Comparison of ENCODE assay signal across 15 cellular contexts in the genomic region with DNA sequence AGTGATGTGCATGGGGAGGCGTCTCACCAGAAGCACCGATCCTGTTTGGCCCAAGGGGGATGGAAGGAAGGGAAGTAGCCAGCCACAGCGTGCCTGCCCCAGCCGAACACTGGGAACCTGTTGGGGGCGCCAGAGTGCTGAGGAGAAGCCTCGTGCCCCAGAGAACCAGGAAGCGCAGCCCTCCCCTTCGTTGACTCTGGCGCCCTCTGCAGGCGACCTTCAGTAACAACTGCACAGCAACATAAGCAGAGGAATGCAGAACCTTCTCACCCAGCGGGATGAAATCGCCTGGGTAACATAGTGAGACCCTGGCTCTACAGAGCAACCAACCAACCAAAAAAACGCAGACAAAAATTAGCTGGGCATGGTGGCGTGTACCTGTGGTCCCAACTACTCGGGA. TPM values are rescaled to one million over a fixed set of nuclear protein-coding genes. Genes with fewer than 3 reads are reported as not detected.
DNase-seq lines count a peak whose midpoint lies in the region; ATAC-seq and TF ChIP-seq lines count a peak whose summit lies in the region.
"Not testable (repeated sequence)": the region's sequence is repeated elsewhere in the genome, so short reads cannot be mapped to it uniquely, and the experiment has no call there.
"Had no signal": no experiment of that assay in that cellular context is flagged by ENCODE, and none has a peak within 500 bp of the region (broad histone marks: within the 10 kb centered on the region; RNA-seq: fewer than 3 reads in every experiment).

No MANE protein-coding gene starts in this region.

- not testable (repeated sequence) for H3K27ac ChIP-seq in HCT116 (ENCODE audit: low read depth, low read length); PC-9; neural progenitor cell

- intact Hi-C loops in HCT116 (cut with micrococcal nuclease); PC-9 (cut with micrococcal nuclease; ENCODE audit: unreplicated experiment): not testable (repeated sequence)

- H3K79me2 ChIP-seq in HCT116 (ENCODE audit: insufficient read depth, low read length); PC-9 (ENCODE audit: low read depth); neural progenitor cell (ENCODE audit: low read depth): not testable (repeated sequence)

- H3K4me3 ChIP-seq in HCT116 (replicated peaks in 1 of 2; ENCODE audit: low read depth in 1 of 2, low read length in 2 of 2); PC-9; neural progenitor cell: not testable (repeated sequence)

- not testable (repeated sequence) for H3K9me2 ChIP-seq in HCT116 (ENCODE audit: insufficient read depth); PC-9 (ENCODE audit: insufficient read depth)

- not testable (repeated sequence) for H3K4me1 Mint-ChIP-seq in activated naive CD8-positive, alpha-beta T cell treated with anti-CD3 and anti-CD28 coated beads, Interleukin-2, amount 10 ng/mL, durations not matched to agents 7 days and 5 days; neural progenitor cell; type B pancreatic cell (ENCODE audit: unreplicated experiment)

- peak; percentile 29 to 51 (median 31); a peak in 4 of 6 replicates for TF ChIP-seq CTCF in HCT116 (IDR thresholded peaks at IDR 0.05 in 2 of 3, conservative IDR thresholded peaks at IDR 0.05 in 1 of 3; ENCODE audit: borderline replicate concordance in 1 of 3, insufficient read depth in 1 of 3, low read depth in 2 of 3, low read length in 2 of 3)
- TF ChIP-seq CTCF in PC-9 (conservative IDR thresholded peaks at IDR 0.05), result peak; percentile 39; the same call in 1 of the 2 replicates
- peak; percentile 22 for TF ChIP-seq CTCF in neural progenitor cell (IDR thresholded peaks at IDR 0.05)
- peak; percentile 41 for TF ChIP-seq CTCF in type B pancreatic cell (conservative IDR thresholded peaks at IDR 0.05)

- H4K20me1 ChIP-seq in HCT116 (ENCODE audit: insufficient read depth); PC-9 (ENCODE audit: insufficient read depth); neural progenitor cell (ENCODE audit: low read depth): not testable (repeated sequence)

- not testable (repeated sequence) for H3F3A ChIP-seq in PC-9 (ENCODE audit: insufficient read depth, low read depth); neural progenitor cell (ENCODE audit: low read depth)

- not testable (repeated sequence) for H3K36me3 ChIP-seq in HCT116 (ENCODE audit: control insufficient read depth in 1 of 2, insufficient read depth in 2 of 2, low read length in 2 of 2); PC-9 (ENCODE audit: low read depth); neural progenitor cell

- H3K27me3 ChIP-seq in HCT116 (ENCODE audit: insufficient read depth, low read length); neural progenitor cell: not testable (repeated sequence)
- peaks cover 34% of the 10 kb centered on the region for H3K27me3 ChIP-seq in PC-9 (ENCODE audit: insufficient read depth, low read depth)

- H3K4me2 ChIP-seq in HCT116 (ENCODE audit: low read length); PC-9; neural progenitor cell: not testable (repeated sequence)

- POLR2A ChIA-PET in HCT116 (lab: Charles Lee); PC-9 (lab: Charles Lee; ENCODE audit: unreplicated experiment); activated naive CD8-positive, alpha-beta T cell treated with anti-CD3 and anti-CD28 coated beads, Interleukin-2, amount 10 ng/mL, durations not matched to agents 7 days and 5 days (lab: Charles Lee): not testable (repeated sequence)

- H2AFZ ChIP-seq in HCT116 (ENCODE audit: low read depth, low read length, poor library complexity, severe bottlenecking); PC-9; neural progenitor cell (replicated peaks): not testable (repeated sequence)

- H3K9me3 Mint-ChIP-seq in activated naive CD8-positive, alpha-beta T cell treated with anti-CD3 and anti-CD28 coated beads, Interleukin-2, amount 10 ng/mL, durations not matched to agents 7 days and 5 days; type B pancreatic cell: not testable (repeated sequence)
- H3K9me3 Mint-ChIP-seq in neural progenitor cell, result peaks cover 10% of the 10 kb centered on the region

- H3K27me3 Mint-ChIP-seq in activated naive CD8-positive, alpha-beta T cell treated with anti-CD3 and anti-CD28 coated beads, Interleukin-2, amount 10 ng/mL, durations not matched to agents 7 days and 5 days; neural progenitor cell (ENCODE audit: insufficient read depth, low read depth); type B pancreatic cell: not testable (repeated sequence)

- H3K9ac ChIP-seq in HCT116 (ENCODE audit: low read length); neural progenitor cell: not testable (repeated sequence)

- TF ChIP-seq POLR2A in HCT116 (IDR thresholded peaks at IDR 0.05; ENCODE audit: borderline replicate concordance, extremely low read depth, insufficient read depth, insufficient read length), result not testable (repeated sequence)

- TF ChIP-seq RAD21 in HCT116 (IDR thresholded peaks at IDR 0.05; ENCODE audit: low read depth), result peak; percentile 28

- not testable (repeated sequence) for H3K4me3 Mint-ChIP-seq in activated naive CD8-positive, alpha-beta T cell treated with anti-CD3 and anti-CD28 coated beads, Interleukin-2, amount 10 ng/mL, durations not matched to agents 7 days and 5 days; neural progenitor cell; type B pancreatic cell

- not testable (repeated sequence) for H3K36me3 Mint-ChIP-seq in activated naive CD8-positive, alpha-beta T cell treated with anti-CD3 and anti-CD28 coated beads, Interleukin-2, amount 10 ng/mL, durations not matched to agents 7 days and 5 days; neural progenitor cell; type B pancreatic cell

- DNase-seq in ELF-1 (ENCODE audit: low read depth, low spot score) (peak; percentile 16), HCT116 (ENCODE audit: low read depth, low spot score) (peak; percentile 6), NCI-H1694 (lab: John Stamatoyannopoulos, UW) (peak; percentile 11), PC-9 (peak in 1 of 2 experiments; percentile 4)
- DNase-seq in activated CD4-positive, alpha-beta T cell treated with anti-CD3 and anti-CD28 coated beads, Interleukin-2, amount 50 U/mL, for 48 hours, result peak; percentile 42 to 49
- DNase-seq in activated naive CD8-positive, alpha-beta T cell treated with anti-CD3 and anti-CD28 coated beads, Interleukin-2, amount 10 ng/mL, durations not matched to agents 7 days and 5 days, result peak; percentile 49
- not testable (repeated sequence) for DNase-seq in neural progenitor cell (ENCODE audit: low spot score); type B pancreatic cell (ENCODE audit: extremely low spot score, unreplicated experiment)

- H3K4me1 ChIP-seq in HCT116 (ENCODE audit: control insufficient read depth in 1 of 2, insufficient read depth in 2 of 2, low read length in 2 of 2); PC-9 (replicated peaks; ENCODE audit: insufficient read depth); neural progenitor cell: not testable (repeated sequence)

- ATAC-seq in HCT116; activated naive CD8-positive, alpha-beta T cell treated with anti-CD3 and anti-CD28 coated beads, Interleukin-2, amount 10 ng/mL, durations not matched to agents 7 days and 5 days (ENCODE audit: low read depth): not testable (repeated sequence)

- H3K27ac Mint-ChIP-seq in activated naive CD8-positive, alpha-beta T cell treated with anti-CD3 and anti-CD28 coated beads, Interleukin-2, amount 10 ng/mL, durations not matched to agents 7 days and 5 days; neural progenitor cell; type B pancreatic cell: not testable (repeated sequence)

- not testable (repeated sequence) for H3K9me3 ChIP-seq in HCT116 (ENCODE audit: control insufficient read depth in 1 of 2, insufficient read depth in 1 of 2, low read depth in 1 of 2, low read length in 2 of 2); PC-9 (ENCODE audit: insufficient read depth, low read depth); neural progenitor cell (ENCODE audit: low read depth)

- RAD21 ChIA-PET in HCT116 (lab: Charles Lee; ENCODE audit: low non-redundant PET in 1 of 2, low total read pairs in 2 of 2, uncharacterized antibody in 2 of 2, unreplicated experiment in 2 of 2), result not testable (repeated sequence)

- CTCF ChIA-PET in HCT116 (lab: Charles Lee); PC-9 (lab: Charles Lee): not testable (repeated sequence)

- BruUV-seq in HCT116 (replicated peaks; lab: Mats Ljungman, UMichigan); PC-9 (replicated peaks; lab: Mats Ljungman, UMichigan): not testable (repeated sequence)

RNA-seq across cellular contexts. Expression of a gene that starts 4.3 kb away (rescaled TPM):
- total RNA-seq in HCT116 (2021; ENCODE audit: unreplicated experiment), result not detected
- polyA plus RNA-seq in HCT116 (2012), result not detected in 2 replicates
- total RNA-seq in PC-9 (2021), result not detected in 2 replicates
- not detected for total RNA-seq in activated naive CD8-positive, alpha-beta T cell treated with anti-CD3 and anti-CD28 coated beads, Interleukin-2, amount 10 ng/mL, durations not matched to agents 7 days and 5 days
- not detected in 2 replicates for total RNA-seq in neural progenitor cell (ENCODE audit: low replicate concordance)
- total RNA-seq in type B pancreatic cell (ENCODE audit: low replicate concordance), result not detected in 2 replicates
- total RNA-seq: adrenal gland, G401, left ventricle myocardium inferior, LHCN-M2, osteoblast, subcutaneous adipose tissue had no signal
- polyA plus RNA-seq: adrenal gland, CD14-positive monocyte had no signal

RNA-seq across cellular contexts. Expression of a gene that starts 4.5 kb away (rescaled TPM):
- not detected for total RNA-seq in HCT116 (2021; ENCODE audit: unreplicated experiment)
- polyA plus RNA-seq in HCT116 (2012), result not detected in 2 replicates
- total RNA-seq in PC-9 (2021), result not detected in 2 replicates
- not detected for total RNA-seq in activated naive CD8-positive, alpha-beta T cell treated with anti-CD3 and anti-CD28 coated beads, Interleukin-2, amount 10 ng/mL, durations not matched to agents 7 days and 5 days
- not detected in 2 replicates for total RNA-seq in neural progenitor cell (ENCODE audit: low replicate concordance)
- total RNA-seq in type B pancreatic cell (ENCODE audit: low replicate concordance), result not detected in 2 replicates
- total RNA-seq: adrenal gland, G401, left ventricle myocardium inferior, LHCN-M2, osteoblast, subcutaneous adipose tissue had no signal
- polyA plus RNA-seq: CD14-positive monocyte had no signal

RNA-seq across cellular contexts. Expression of a gene that starts 17.4 kb away (rescaled TPM):
- total RNA-seq in HCT116 (2021; ENCODE audit: unreplicated experiment) (not detected), PC-9 (2021) (not detected in 2 replicates), neural progenitor cell (ENCODE audit: low replicate concordance) (not detected in 2 replicates), type B pancreatic cell (ENCODE audit: low replicate concordance) (not detected in 2 replicates)
- polyA plus RNA-seq in HCT116 (2012), result not detected in 2 replicates
- not detected for total RNA-seq in activated naive CD8-positive, alpha-beta T cell treated with anti-CD3 and anti-CD28 coated beads, Interleukin-2, amount 10 ng/mL, durations not matched to agents 7 days and 5 days
- total RNA-seq: adrenal gland, G401, left ventricle myocardium inferior, LHCN-M2, osteoblast, subcutaneous adipose tissue had no signal
- polyA plus RNA-seq: adrenal gland, CD14-positive monocyte had no signal

RNA-seq across cellular contexts. Expression of a gene that starts 34.6 kb away (rescaled TPM):
- not detected for total RNA-seq in HCT116 (2021; ENCODE audit: unreplicated experiment)
- polyA plus RNA-seq in HCT116 (2012), result not detected in 2 replicates
- not detected in 2 replicates for total RNA-seq in PC-9 (2021)
- total RNA-seq in activated naive CD8-positive, alpha-beta T cell treated with anti-CD3 and anti-CD28 coated beads, Interleukin-2, amount 10 ng/mL, durations not matched to agents 7 days and 5 days, result not detected
- total RNA-seq in neural progenitor cell (ENCODE audit: low replicate concordance), result not detected in 2 replicates
- total RNA-seq in type B pancreatic cell (ENCODE audit: low replicate concordance), result not detected in 2 replicates
- total RNA-seq: adrenal gland, G401, left ventricle myocardium inferior, LHCN-M2, osteoblast, subcutaneous adipose tissue had no signal
- polyA plus RNA-seq: adrenal gland, CD14-positive monocyte had no signal

RNA-seq across cellular contexts. Expression of a gene that starts 51.9 kb away (rescaled TPM):
- total RNA-seq in HCT116 (2021; ENCODE audit: unreplicated experiment) (not detected), PC-9 (2021) (not detected in 2 replicates), neural progenitor cell (ENCODE audit: low replicate concordance) (not detected in 2 replicates), type B pancreatic cell (ENCODE audit: low replicate concordance) (not detected in 2 replicates)
- polyA plus RNA-seq in HCT116 (2012), result not detected in 2 replicates
- not detected for total RNA-seq in activated naive CD8-positive, alpha-beta T cell treated with anti-CD3 and anti-CD28 coated beads, Interleukin-2, amount 10 ng/mL, durations not matched to agents 7 days and 5 days
- total RNA-seq: adrenal gland, G401, left ventricle myocardium inferior, LHCN-M2, osteoblast, subcutaneous adipose tissue had no signal
- polyA plus RNA-seq: adrenal gland, CD14-positive monocyte had no signal
